34 cellular contexts compared by ENCODE assay signal in the genomic region with DNA sequence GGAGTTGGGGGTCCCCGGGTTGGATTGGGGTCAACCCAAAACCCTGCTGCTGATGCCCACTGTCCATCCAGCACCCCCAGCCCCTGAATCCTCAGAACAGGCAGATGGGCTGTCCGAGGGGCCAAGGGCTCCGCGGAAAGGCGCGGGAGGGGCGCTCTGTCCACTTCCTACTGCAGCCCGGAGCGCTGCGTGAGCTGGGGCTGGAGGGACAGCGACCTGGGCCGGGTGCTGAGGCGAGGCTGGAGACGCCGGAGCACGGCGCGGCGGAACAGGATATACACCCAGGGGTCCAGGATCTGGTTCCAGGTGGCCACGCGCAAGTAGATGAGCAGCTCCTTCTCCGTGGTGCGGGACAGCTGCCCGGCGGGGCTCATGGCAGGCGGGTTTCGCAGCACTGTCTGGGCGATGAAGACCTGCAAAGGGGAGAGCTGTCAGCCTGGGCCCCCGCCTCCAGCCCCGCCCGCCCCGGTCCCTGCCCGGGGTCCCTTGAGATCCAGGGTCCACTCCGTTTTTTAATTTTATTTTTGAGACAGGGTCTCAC.
"Had no signal": no experiment of that assay in that cellular context is flagged by ENCODE, and none has a peak within 500 bp of the region (broad histone marks: within the 10 kb centered on the region; RNA-seq: fewer than 3 reads in every experiment).

No MANE protein-coding gene starts in this region.

- H3K4me1 ChIP-seq: adrenal gland, breast epithelium had no signal

- DNase-seq: activated B cell treated with CpG ODN at 0.5 μM for 24 hours; activated CD4-positive, alpha-beta memory T cell treated with anti-CD3 and anti-CD28 coated beads for 36 hours; activated CD4-positive, alpha-beta T cell treated with anti-CD3 and anti-CD28 coated beads for 4 hours; activated CD4-positive, alpha-beta T cell treated with anti-CD3 and anti-CD28 coated beads, Interleukin-2, amount 10 ng/mL, durations not matched to agents 24 days and 14 days; activated CD4-positive, alpha-beta T cell treated with anti-CD3 and anti-CD28 coated beads, Interleukin-2, amount 50 U/mL, for 1 hour; activated CD4-positive, alpha-beta T cell treated with anti-CD3 and anti-CD28 coated beads, Interleukin-2, amount 50 U/mL, for 4 hours; activated CD4-positive, CD25-positive, alpha-beta regulatory T cell treated with anti-CD3 and anti-CD28 coated beads, Interleukin-2, amount 50 U/mL, for 72 hours; activated CD8-positive, alpha-beta memory T cell treated with anti-CD3 and anti-CD28 coated beads, Interleukin-2, amount 50 U/mL, for 4 hours; activated CD8-positive, alpha-beta T cell treated with anti-CD3 and anti-CD28 coated beads for 36 hours; activated effector memory CD4-positive, alpha-beta T cell treated with anti-CD3 and anti-CD28 coated beads, Interleukin-2, amount 50 U/mL, for 16 hours; activated gamma-delta T cell treated with Interleukin-2 at 50 U/mL for 16 hours; activated naive CD4-positive, alpha-beta T cell; activated naive CD4-positive, alpha-beta T cell treated with anti-CD3 and anti-CD28 coated beads for 36 hours; activated naive CD4-positive, alpha-beta T cell treated with anti-CD3 and anti-CD28 coated beads, Interleukin-2, amount 50 U/mL, for 16 hours; activated naive CD8-positive, alpha-beta T cell treated with anti-CD3 and anti-CD28 coated beads for 36 hours; activated T-cell treated with anti-CD3 and anti-CD28 coated beads for 4 hours; activated T-cell treated with anti-CD3 and anti-CD28 coated beads, Interleukin-2, amount 50 U/mL, for 1 hour; activated T-cell treated with anti-CD3 and anti-CD28 coated beads, Interleukin-2, amount 50 U/mL, for 4 hours; activated T-cell treated with anti-CD3 and anti-CD28 coated beads, Interleukin-2, amount 50 U/mL, for 72 hours; amniotic stem cell; aorta; body of pancreas; brain microvascular endothelial cell; central memory CD4-positive, alpha-beta T cell; T-helper 1 cell; T-helper 2 cell; T-helper 9 cell had no signal

- FAIRE-seq: astrocyte, TTC549 had no signal

- H3K4me3 ChIP-seq: adrenal gland, body of pancreas, breast epithelium had no signal

- ATAC-seq: activated CD8-positive, alpha-beta T cell treated with anti-CD3 and anti-CD28 coated beads for 36 hours; activated naive CD4-positive, alpha-beta T cell treated with anti-CD3 and anti-CD28 coated beads, Interleukin-2, amount 50 U/mL, for 72 hours; activated T-cell treated with anti-CD3 and anti-CD28 coated beads, Interleukin-2, amount 50 U/mL, for 4 hours; activated T-cell treated with anti-CD3 and anti-CD28 coated beads, Interleukin-2, amount 50 U/mL, for 72 hours; activated T-helper 17 cell treated with anti-CD3 and anti-CD28 coated beads, Interleukin-2, amount 50 U/mL, for 72 hours; body of pancreas had no signal

- H3K9me3 ChIP-seq: adrenal gland, body of pancreas, breast epithelium had no signal

- H3K36me3 ChIP-seq: breast epithelium had no signal

- H3K27ac ChIP-seq: adrenal gland, body of pancreas, brain microvascular endothelial cell, breast epithelium, VCaP had no signal

- H3K27me3 ChIP-seq: adrenal gland, body of pancreas, brain microvascular endothelial cell, breast epithelium had no signal
